11 cellular contexts compared by ENCODE assay signal in the genomic region with DNA sequence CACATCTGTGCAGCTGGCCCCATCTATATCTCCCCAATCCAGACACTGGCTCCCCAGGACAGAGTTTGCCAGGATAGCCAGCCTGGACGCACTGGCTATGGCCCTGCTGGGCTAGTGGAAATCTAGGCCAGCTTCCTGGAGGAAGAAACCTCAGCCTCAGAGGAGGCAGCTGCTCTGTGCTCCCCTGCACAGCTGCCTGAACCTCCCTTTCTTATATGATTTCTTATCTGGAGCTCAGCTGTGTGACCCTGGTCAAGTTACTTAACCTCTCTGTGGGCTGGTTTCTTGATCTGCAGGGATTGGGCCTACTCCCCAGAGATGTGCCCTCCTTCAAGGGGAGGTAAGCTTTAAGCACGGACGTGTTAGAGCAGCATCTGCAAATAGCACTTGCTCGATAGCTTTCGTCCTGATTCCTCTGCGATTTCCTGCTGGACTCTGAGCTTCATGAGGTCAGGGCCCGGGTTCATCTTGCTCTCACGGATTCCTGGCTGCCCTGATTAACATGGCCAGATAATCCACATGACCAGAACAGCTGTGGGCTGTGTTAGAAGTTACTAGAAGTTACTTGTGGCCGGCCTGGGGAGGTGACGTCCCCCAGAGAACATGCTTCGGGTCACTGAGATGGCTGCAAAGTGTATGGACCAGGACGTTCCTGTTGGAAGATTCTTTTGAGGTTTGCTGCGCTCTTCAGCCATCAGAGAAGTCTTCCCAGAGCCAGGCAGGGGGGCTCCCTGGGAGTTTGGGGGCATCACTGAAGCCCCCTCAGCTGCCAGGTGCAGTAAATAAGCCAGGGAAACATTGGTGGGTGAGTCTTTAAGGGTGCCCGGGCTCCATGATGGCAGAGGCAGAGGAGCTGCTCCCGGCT. TPM values are rescaled to one million over a fixed set of nuclear protein-coding genes. Genes with fewer than 3 reads are reported as not detected.
DNase-seq lines count a peak whose midpoint lies in the region; ATAC-seq, FAIRE-seq and TF ChIP-seq lines count a peak whose summit lies in the region.
"Had no signal": no experiment of that assay in that cellular context is flagged by ENCODE, and none has a peak within 500 bp of the region (broad histone marks: within the 10 kb centered on the region; RNA-seq: fewer than 3 reads in every experiment).

No MANE protein-coding gene starts in this region.

- H3K79me2 ChIP-seq in K562 (ENCODE audit: control insufficient read depth, insufficient read depth, low read length): no peaks in the 10 kb centered on the region

- H3K9me3 ChIP-seq in K562 (replicated peaks; ENCODE audit: control insufficient read depth, insufficient read depth, low read depth, low read length): no peaks in the 10 kb centered on the region
- no peaks in the 10 kb centered on the region for H3K9me3 ChIP-seq in kidney (ENCODE audit: control insufficient read depth in 1 of 2, low read length in 2 of 2)

- no peak for TF ChIP-seq EP300 in K562 (IDR thresholded peaks at IDR 0.05; ENCODE audit: low read length)

- H3K36me3 ChIP-seq in K562 (ENCODE audit: control insufficient read depth, insufficient read depth, low read length) (no peaks in the 10 kb centered on the region), kidney (ENCODE audit: control insufficient read depth in 1 of 2, insufficient read depth in 2 of 2, low read length in 2 of 2) (no peaks in the 10 kb centered on the region)

- POLR2A ChIA-PET in K562 (lab: Yijun Ruan, JAX): interaction anchor here (0.6 to 1.6 kb wide), 12 partner anchors 10 to 917 kb away, joined by 3 to 5 read pairs (median 3); a partner anchor contains a TSS

- no peak for DNase-seq in K562 (ENCODE audit: extremely low read depth in 1 of 4, low spot score in 3 of 4)
- peak; percentile 79 for DNase-seq in kidney
- no peak for DNase-seq in sciatic nerve (ENCODE audit: low spot score)
- no peak for DNase-seq in SKM-1 treated with dmso at 0.1 percent for 144 hours (lab: John Stamatoyannopoulos, UW; ENCODE audit: unreplicated experiment)
- no peak for DNase-seq in middle frontal gyrus (ENCODE audit: extremely low spot score, low spot score)
- no peak for DNase-seq in amygdala (lab: John Stamatoyannopoulos, UW)
- no peak for DNase-seq in stimulated activated naive B cell treated with anti-CD40 and anti-IgM and Interleukin-4, amounts not matched to agents 10 μg/mL and 1 μg/mL and 100 μg/mL, for 72 hours
- DNase-seq: NCI-H345, RPMI8226 had no signal

- 0 out of 4 replicates have a peak overlapping the region, but pooled peaks of 1 of the 2 experiments have one; percentile 55 for H3K9ac ChIP-seq in K562 (ENCODE audit: insufficient read depth in 1 of 2, low read depth in 2 of 2, low read length in 2 of 2)
- H3K9ac ChIP-seq in kidney (ENCODE audit: low read length in 2 of 2): peak overlapping the region in 1 of 2 donors; percentile 37

- 42% methylated on average over 14 of the region's 15 CpGs for WGBS in K562 (ENCODE audit: insufficient coverage, low coverage, missing lambda C conversion rate)

- intact Hi-C loops in K562 (cut with micrococcal nuclease): loop anchor here (2.0 to 10.0 kb wide), 3 partner anchors 36 to 119 kb away; no protein-coding TSS in a partner anchor
- intact Hi-C loops in kidney (cut with DNase I): loop anchor here (10.0 kb wide), 1 partner anchor 112 kb away; no protein-coding TSS in a partner anchor
- intact Hi-C loops in sciatic nerve (cut with DNase I): loop anchor here (10.0 kb wide), 1 partner anchor 112 kb away; no protein-coding TSS in a partner anchor

- H3K27ac ChIP-seq in C4-2B (peak overlapping the region; percentile 32; the same call in 1 of the 2 replicates), K562 (ENCODE audit: extremely low read depth, low read depth, low read length) (no peak overlapping the region), kidney (ENCODE audit: low read depth in 2 of 2, low read length in 2 of 2) (peak overlapping the region; percentile 85 to 91)

- no peaks in the 10 kb centered on the region for H3K9me3 Mint-ChIP-seq in stimulated activated naive B cell treated with anti-CD40 and anti-IgM and Interleukin-4, amounts not matched to agents 10 μg/mL and 1 μg/mL and 100 μg/mL, for 72 hours

- ATAC-seq in K562 (no peak), sciatic nerve (peak; percentile 35)
- ATAC-seq in stimulated activated naive B cell treated with anti-CD40 and anti-IgM and Interleukin-4, amounts not matched to agents 10 μg/mL and 1 μg/mL and 100 μg/mL, for 72 hours (replicated peaks): no peak

- peaks cover 18 to 70% of the 10 kb centered on the region in 2 experiments; a peak in 4 of 5 replicates for H3K4me1 ChIP-seq in K562 (replicated peaks in 1 of 2; ENCODE audit: control insufficient read depth in 2 of 2, insufficient read depth in 2 of 2, low read length in 2 of 2)
- H3K4me1 ChIP-seq in kidney (ENCODE audit: control insufficient read depth in 1 of 2, insufficient read depth in 1 of 2, low read depth in 1 of 2, low read length in 2 of 2): peaks cover 18 to 28% of the 10 kb centered on the region in 2 donors

- H3K27me3 Mint-ChIP-seq in stimulated activated naive B cell treated with anti-CD40 and anti-IgM and Interleukin-4, amounts not matched to agents 10 μg/mL and 1 μg/mL and 100 μg/mL, for 72 hours: peaks cover 6 to 12% of the 10 kb centered on the region in 2 donors

- peak; percentile 26 for FAIRE-seq in K562 (lab: Jason Lieb, UNC)
- no peak for FAIRE-seq in kidney (lab: Jason Lieb, UNC)

- H3K4me3 ChIP-seq in K562: no peak overlapping the region
- no peak overlapping the region for H3K4me3 ChIP-seq in kidney (ENCODE audit: low read length in 2 of 2)

- H3K4me2 ChIP-seq in K562 (ENCODE audit: insufficient read depth, low read length): no peak overlapping the region

- TF ChIP-seq RAD21 in K562 (CRISPR knock-in tag; conservative IDR thresholded peaks at IDR 0.05 in 1 of 2, IDR thresholded peaks at IDR 0.05 in 1 of 2): no peak

- 0 out of 5 replicates have a peak, but pooled peaks cover 0 to 3% of the 10 kb centered on the region in 2 experiments for H3K27me3 ChIP-seq in K562 (ENCODE audit: control insufficient read depth in 2 of 2, insufficient read depth in 2 of 2, low read length in 2 of 2)

- H3K27ac Mint-ChIP-seq in stimulated activated naive B cell treated with anti-CD40 and anti-IgM and Interleukin-4, amounts not matched to agents 10 μg/mL and 1 μg/mL and 100 μg/mL, for 72 hours: no peak overlapping the region

- no peak overlapping the region for H2AFZ ChIP-seq in K562 (ENCODE audit: low read depth, low read length)

- CTCF ChIA-PET in K562 (lab: Yijun Ruan, JAX; ENCODE audit: low intra/inter-chr PET ratio): no interaction called here

- no peak for TF ChIP-seq POLR2A in K562 (conservative IDR thresholded peaks at IDR 0.05)

- BruUV-seq in K562 (replicated peaks; lab: Mats Ljungman, UMichigan): no TSS peak

- peaks cover 32 to 56% of the 10 kb centered on the region in 2 donors for H3K4me1 Mint-ChIP-seq in stimulated activated naive B cell treated with anti-CD40 and anti-IgM and Interleukin-4, amounts not matched to agents 10 μg/mL and 1 μg/mL and 100 μg/mL, for 72 hours

- H3K36me3 Mint-ChIP-seq in stimulated activated naive B cell treated with anti-CD40 and anti-IgM and Interleukin-4, amounts not matched to agents 10 μg/mL and 1 μg/mL and 100 μg/mL, for 72 hours: no peaks in the 10 kb centered on the region

- H3K4me3 Mint-ChIP-seq in stimulated activated naive B cell treated with anti-CD40 and anti-IgM and Interleukin-4, amounts not matched to agents 10 μg/mL and 1 μg/mL and 100 μg/mL, for 72 hours: no peak overlapping the region

- no peak for TF ChIP-seq CTCF in C4-2B (conservative IDR thresholded peaks at IDR 0.05)
- TF ChIP-seq CTCF in K562 (IDR thresholded peaks at IDR 0.05 in 2 of 3, conservative IDR thresholded peaks at IDR 0.05 in 1 of 3; ENCODE audit: insufficient read depth in 2 of 3, low read depth in 1 of 3, low read length in 3 of 3): no peak
- TF ChIP-seq CTCF in kidney (IDR thresholded peaks at IDR 0.05; ENCODE audit: borderline replicate concordance, extremely low read depth, insufficient read depth): no peak

- 0 out of 2 replicates have a peak, but pooled peaks cover 6% of the 10 kb centered on the region for H4K20me1 ChIP-seq in K562 (replicated peaks; ENCODE audit: control insufficient read depth, insufficient read depth, low read length)

- in situ Hi-C loops in K562 (cut with MboI): loop anchor here (5.0 to 25.0 kb wide), 3 partner anchors 44 to 269 kb away; no protein-coding TSS in a partner anchor

- H3K9me1 ChIP-seq in K562 (ENCODE audit: control insufficient read depth, insufficient read depth, low read length): no peaks in the 10 kb centered on the region

RNA-seq across cellular contexts. Expression of a gene that starts 14.5 kb away (rescaled TPM):
- not detected in 2 replicates for total RNA-seq in K562 (2011; cell fraction: chromatin; rRNA removed; ENCODE audit: low replicate concordance)
- not detected in 2 replicates for total RNA-seq in K562 (2011; cell fraction: nucleolus; rRNA removed)
- total RNA-seq in K562 (2011; cell fraction: nucleoplasm; rRNA removed): not detected in 2 replicates
- total RNA-seq in K562 (2014; rRNA removed) (0.12 TPM in 1 of 2 replicates, not detected in the other), K562 (2014; rRNA removed; fragmentation: Illumina TruSeq; extraction: Trizol) (not detected in 2 replicates), K562 (2015; rRNA removed; fragmentation: Illumina TruSeq; extraction: Trizol) (not detected in 2 replicates), K562 (2021) (not detected in 2 replicates), kidney (1.1 TPM), sciatic nerve (2.2 TPM)
- polyA plus RNA-seq in K562 (2011; rRNA removed) (not detected in 2 replicates), K562 (2014; fragmentation: Illumina TruSeq; extraction: Trizol) (not detected in 2 replicates), K562 (2014; fragmentation: Nextera tagmentation; extraction: Ambion mirVana) (not detected), K562 (2014; rRNA removed) (not detected in 2 replicates), kidney (ENCODE audit: insufficient read depth, low read depth, low replicate concordance) (2.8 TPM)
- polyA plus RNA-seq in K562 (2011; cell fraction: cytosol; rRNA removed): not detected in 2 replicates
- polyA plus RNA-seq in K562 (2011; cell fraction: nucleus; rRNA removed): not detected in 2 replicates
- polyA plus RNA-seq in K562 (2012): not detected in 2 replicates
- polyA minus RNA-seq in K562 (2011; rRNA and poly(A)+ RNA removed): not detected in 2 replicates
- not detected in 2 replicates for polyA minus RNA-seq in K562 (2011; cell fraction: cytosol; rRNA and poly(A)+ RNA removed)
- not detected in 2 replicates for polyA minus RNA-seq in K562 (2011; cell fraction: nucleus; rRNA and poly(A)+ RNA removed)
- total RNA-seq: posterior vena cava had no signal

RNA-seq across cellular contexts. Expression of a gene that starts 19.6 kb away (rescaled TPM):
- 28.6 and 94.1 TPM in 2 replicates for total RNA-seq in K562 (2011; cell fraction: chromatin; rRNA removed; ENCODE audit: low replicate concordance)
- total RNA-seq in K562 (2011; cell fraction: nucleolus; rRNA removed): 70.3 and 71.4 TPM in 2 replicates
- 51.0 and 57.9 TPM in 2 replicates for total RNA-seq in K562 (2011; cell fraction: nucleoplasm; rRNA removed)
- total RNA-seq in K562 (2014; rRNA removed) (116 and 120 TPM in 2 replicates), K562 (2014; rRNA removed; fragmentation: Illumina TruSeq; extraction: Trizol) (49.6 and 59.2 TPM in 2 replicates), K562 (2015; rRNA removed; fragmentation: Illumina TruSeq; extraction: Trizol) (74.3 and 78.1 TPM in 2 replicates), K562 (2021) (108 and 110 TPM in 2 replicates), kidney (32.6 TPM), sciatic nerve (28.0 TPM)
- polyA plus RNA-seq in K562 (2011; rRNA removed) (74.7 and 79.2 TPM in 2 replicates), K562 (2014; fragmentation: Illumina TruSeq; extraction: Trizol) (80.6 and 113 TPM in 2 replicates), K562 (2014; fragmentation: Nextera tagmentation; extraction: Ambion mirVana) (10 to 100 TPM; 42.1 to 67.0 TPM), K562 (2014; rRNA removed) (111 and 121 TPM in 2 replicates), kidney (ENCODE audit: insufficient read depth, low read depth, low replicate concordance) (61.2 TPM)
- 89.1 and 124 TPM in 2 replicates for polyA plus RNA-seq in K562 (2011; cell fraction: cytosol; rRNA removed)
- 42.9 and 47.3 TPM in 2 replicates for polyA plus RNA-seq in K562 (2011; cell fraction: nucleus; rRNA removed)
- polyA plus RNA-seq in K562 (2012): 42.1 and 72.6 TPM in 2 replicates
- polyA minus RNA-seq in K562 (2011; rRNA and poly(A)+ RNA removed): 34.5 and 60.2 TPM in 2 replicates
- polyA minus RNA-seq in K562 (2011; cell fraction: cytosol; rRNA and poly(A)+ RNA removed): 23.4 and 42.2 TPM in 2 replicates
- 14.7 and 15.7 TPM in 2 replicates for polyA minus RNA-seq in K562 (2011; cell fraction: nucleus; rRNA and poly(A)+ RNA removed)

RNA-seq across cellular contexts. Expression of a gene that starts 35.6 kb away (rescaled TPM):
- 8.0 and 24.6 TPM in 2 replicates for total RNA-seq in K562 (2011; cell fraction: chromatin; rRNA removed; ENCODE audit: low replicate concordance)
- total RNA-seq in K562 (2011; cell fraction: nucleolus; rRNA removed): 20.2 and 20.4 TPM in 2 replicates
- 10.2 and 12.6 TPM in 2 replicates for total RNA-seq in K562 (2011; cell fraction: nucleoplasm; rRNA removed)
- 12.4 and 15.8 TPM in 2 replicates for total RNA-seq in K562 (2014; rRNA removed)
- 4.1 and 4.9 TPM in 2 replicates for total RNA-seq in K562 (2014; rRNA removed; fragmentation: Illumina TruSeq; extraction: Trizol)
- 8.6 TPM in 2 replicates for total RNA-seq in K562 (2015; rRNA removed; fragmentation: Illumina TruSeq; extraction: Trizol)
- 17.1 and 17.3 TPM in 2 replicates for total RNA-seq in K562 (2021)
- polyA plus RNA-seq in K562 (2011; rRNA removed): 11.3 and 13.1 TPM in 2 replicates
- 10.5 and 18.2 TPM in 2 replicates for polyA plus RNA-seq in K562 (2011; cell fraction: cytosol; rRNA removed)
- 26.0 and 42.0 TPM in 2 replicates for polyA plus RNA-seq in K562 (2011; cell fraction: nucleus; rRNA removed)
- polyA plus RNA-seq in K562 (2012): 11.4 and 12.4 TPM in 2 replicates
- polyA plus RNA-seq in K562 (2014; fragmentation: Illumina TruSeq; extraction: Trizol): 12.8 and 13.1 TPM in 2 replicates
- polyA plus RNA-seq in K562 (2014; fragmentation: Nextera tagmentation; extraction: Ambion mirVana): 1 to 10 TPM in 1 of 2 experiments, under 1 TPM in 1; 0.92 to 1.1 TPM
- 17.8 and 19.5 TPM in 2 replicates for polyA plus RNA-seq in K562 (2014; rRNA removed)
- polyA minus RNA-seq in K562 (2011; rRNA and poly(A)+ RNA removed): 3.6 and 4.9 TPM in 2 replicates
- polyA minus RNA-seq in K562 (2011; cell fraction: cytosol; rRNA and poly(A)+ RNA removed): 5.0 and 6.1 TPM in 2 replicates
- polyA minus RNA-seq in K562 (2011; cell fraction: nucleus; rRNA and poly(A)+ RNA removed): 7.3 and 9.0 TPM in 2 replicates
- total RNA-seq in kidney: 22.5 TPM
- 18.1 TPM for polyA plus RNA-seq in kidney (ENCODE audit: insufficient read depth, low read depth, low replicate concordance)
- 18.6 TPM for total RNA-seq in sciatic nerve

RNA-seq across cellular contexts. Expression of a gene that starts 59.1 kb away (rescaled TPM):
- not detected in 2 replicates for total RNA-seq in K562 (2011; cell fraction: chromatin; rRNA removed; ENCODE audit: low replicate concordance)
- total RNA-seq in K562 (2011; cell fraction: nucleolus; rRNA removed): not detected in 2 replicates
- total RNA-seq in K562 (2011; cell fraction: nucleoplasm; rRNA removed): not detected in 2 replicates
- total RNA-seq in K562 (2014; rRNA removed) (not detected in 2 replicates), K562 (2014; rRNA removed; fragmentation: Illumina TruSeq; extraction: Trizol) (not detected in 2 replicates), K562 (2015; rRNA removed; fragmentation: Illumina TruSeq; extraction: Trizol) (not detected in 2 replicates), K562 (2021) (not detected in 2 replicates), kidney (1.8 TPM), sciatic nerve (13.2 TPM)
- polyA plus RNA-seq in K562 (2011; rRNA removed) (not detected in 2 replicates), K562 (2014; fragmentation: Illumina TruSeq; extraction: Trizol) (not detected in 2 replicates), K562 (2014; fragmentation: Nextera tagmentation; extraction: Ambion mirVana) (not detected), K562 (2014; rRNA removed) (0.21 TPM in 1 of 2 replicates, not detected in the other), kidney (ENCODE audit: insufficient read depth, low read depth, low replicate concordance) (2.3 TPM)
- polyA plus RNA-seq in K562 (2011; cell fraction: cytosol; rRNA removed): 0.18 TPM in 1 of 2 replicates, not detected in the other
- 0.13 TPM in 1 of 2 replicates, not detected in the other for polyA plus RNA-seq in K562 (2011; cell fraction: nucleus; rRNA removed)
- not detected in 2 replicates for polyA plus RNA-seq in K562 (2012)
- polyA minus RNA-seq in K562 (2011; rRNA and poly(A)+ RNA removed): not detected in 2 replicates
- not detected in 2 replicates for polyA minus RNA-seq in K562 (2011; cell fraction: cytosol; rRNA and poly(A)+ RNA removed)
- not detected in 2 replicates for polyA minus RNA-seq in K562 (2011; cell fraction: nucleus; rRNA and poly(A)+ RNA removed)
